Comparison of ENCODE assay signal across 13 cellular contexts in genomic region chr15:70435369-70435768, GRCh38.
DNase-seq lines count a peak whose midpoint lies in the region; ATAC-seq and TF ChIP-seq lines count a peak whose summit lies in the region.
"Had no signal": no experiment of that assay in that cellular context is flagged by ENCODE, and none has a peak within 500 bp of the region (broad histone marks: within the 10 kb centered on the region; RNA-seq: fewer than 3 reads in every experiment).

No MANE protein-coding gene starts in this region.

- no peaks in the 10 kb centered on the region for H3K9me3 ChIP-seq in Karpas-422 (ENCODE audit: low read length)
- H3K9me3 ChIP-seq: body of pancreas had no signal

- peak overlapping the region; percentile 63 for H3K27ac ChIP-seq in Karpas-422 (ENCODE audit: low read length)
- H3K27ac ChIP-seq: epithelial cell of prostate, skin epidermis had no signal

- H3K36me3 ChIP-seq in GM06990 (ENCODE audit: control insufficient read depth, insufficient read depth, low read length), result no peaks in the 10 kb centered on the region
- no peaks in the 10 kb centered on the region for H3K36me3 ChIP-seq in Karpas-422 (ENCODE audit: insufficient read depth, low read length)

- peak overlapping the region; percentile 46 for H3K4me2 ChIP-seq in Karpas-422 (ENCODE audit: low read depth, low read length, poor library complexity, severe bottlenecking)

- peak; percentile 38 for ATAC-seq in GM19467 (IDR thresholded peaks at IDR 0.05; ENCODE audit: unreplicated experiment)
- peak; percentile 33 for ATAC-seq in effector memory CD8-positive, alpha-beta T cell (replicated peaks)
- ATAC-seq in Right ventricle myocardium inferior, result no peak
- no peak for ATAC-seq in HG03457 (IDR thresholded peaks at IDR 0.05; ENCODE audit: unreplicated experiment)
- ATAC-seq: HCT116 had no signal

- peaks cover 12 to 16% of the 10 kb centered on the region in 2 donors for H3K4me1 Mint-ChIP-seq in effector memory CD8-positive, alpha-beta T cell (ENCODE audit: low read depth in 2 of 2)

- H2AFZ ChIP-seq in Karpas-422 (ENCODE audit: low read length), result no peak overlapping the region

- no peak overlapping the region for H3K4me3 ChIP-seq in GM06990 (replicated peaks; ENCODE audit: low read depth, low read length)
- peak overlapping the region; percentile 46 for H3K4me3 ChIP-seq in Karpas-422 (ENCODE audit: low read length)
- H3K4me3 ChIP-seq: body of pancreas, skin epidermis had no signal

- no peaks in the 10 kb centered on the region for H3K9me2 ChIP-seq in Karpas-422 (replicated peaks; ENCODE audit: insufficient read depth, low read length)

- H3K27me3 Mint-ChIP-seq in effector memory CD8-positive, alpha-beta T cell, result peaks cover 0 to 16% of the 10 kb centered on the region in 2 donors

- peaks cover 25% of the 10 kb centered on the region for H3K4me1 ChIP-seq in Karpas-422 (ENCODE audit: low read length)

- intact Hi-C loops in Right ventricle myocardium inferior (cut with DNase I), result loop anchor here (5.0 kb wide), 1 partner anchor 338 kb away; the partner anchor contains the start of gene TLE3

- H3K27me3 ChIP-seq in GM06990 (replicated peaks; ENCODE audit: control insufficient read depth, insufficient read depth, low read length), result no peaks in the 10 kb centered on the region; the same call in 1 of the 2 replicates
- H3K27me3 ChIP-seq in Karpas-422 (ENCODE audit: low read length), result no peaks in the 10 kb centered on the region
- H3K27me3 ChIP-seq: body of pancreas had no signal

- DNase-seq in GM06990 (ENCODE audit: extremely low read depth, insufficient read length) (peak; percentile 60), Karpas-422 (peak; percentile 81), cerebellar nuclear complex (lab: John Stamatoyannopoulos, UW) (no peak), Right ventricle myocardium inferior (ENCODE audit: missing footprints) (no peak), HuH-7.5 (ENCODE audit: low spot score) (no peak)
- no peak for DNase-seq in effector memory CD8-positive, alpha-beta T cell
- DNase-seq: body of pancreas, NCI-H446 treated with DMSO at 0.1 percent for 48 hours had no signal

- no peak overlapping the region for H3K4me3 Mint-ChIP-seq in effector memory CD8-positive, alpha-beta T cell

- peak overlapping the region in 1 of 2 donors; percentile 30 for H3K27ac Mint-ChIP-seq in effector memory CD8-positive, alpha-beta T cell

- H3K9ac ChIP-seq in Karpas-422 (ENCODE audit: low read length), result peak overlapping the region; percentile 17; the same call in 1 of the 2 replicates

- TF ChIP-seq CTCF in GM06990 (IDR thresholded peaks at IDR 0.05; ENCODE audit: insufficient read depth, low read length, poor library complexity, severe bottlenecking), result no peak

- no peaks in the 10 kb centered on the region for H4K20me1 ChIP-seq in Karpas-422 (ENCODE audit: insufficient read depth, low read depth, low read length)

- no peaks in the 10 kb centered on the region for H3K9me3 Mint-ChIP-seq in effector memory CD8-positive, alpha-beta T cell

- no peaks in the 10 kb centered on the region for H3K36me3 Mint-ChIP-seq in effector memory CD8-positive, alpha-beta T cell (ENCODE audit: insufficient read depth)

- no peaks in the 10 kb centered on the region for H3K79me2 ChIP-seq in Karpas-422 (ENCODE audit: low read length)

Comparison
In these comparisons a context has a peak if more than half of its experiments do, and no peak if none do; other contexts are left out.
1. DNase-seq: peak in GM06990 (single experiment) and Karpas-422 (single experiment); none in effector memory CD8-positive, alpha-beta T cell (0 of 3), cerebellar nuclear complex (0 of 2), Right ventricle myocardium inferior (single experiment) and HuH-7.5 (single experiment).
2. ATAC-seq: peak in GM19467 (single experiment) and effector memory CD8-positive, alpha-beta T cell (single experiment); none in Right ventricle myocardium inferior (single experiment) and HG03457 (single experiment).